ENCODE assay signal across 1 cellular context in the genomic region with DNA sequence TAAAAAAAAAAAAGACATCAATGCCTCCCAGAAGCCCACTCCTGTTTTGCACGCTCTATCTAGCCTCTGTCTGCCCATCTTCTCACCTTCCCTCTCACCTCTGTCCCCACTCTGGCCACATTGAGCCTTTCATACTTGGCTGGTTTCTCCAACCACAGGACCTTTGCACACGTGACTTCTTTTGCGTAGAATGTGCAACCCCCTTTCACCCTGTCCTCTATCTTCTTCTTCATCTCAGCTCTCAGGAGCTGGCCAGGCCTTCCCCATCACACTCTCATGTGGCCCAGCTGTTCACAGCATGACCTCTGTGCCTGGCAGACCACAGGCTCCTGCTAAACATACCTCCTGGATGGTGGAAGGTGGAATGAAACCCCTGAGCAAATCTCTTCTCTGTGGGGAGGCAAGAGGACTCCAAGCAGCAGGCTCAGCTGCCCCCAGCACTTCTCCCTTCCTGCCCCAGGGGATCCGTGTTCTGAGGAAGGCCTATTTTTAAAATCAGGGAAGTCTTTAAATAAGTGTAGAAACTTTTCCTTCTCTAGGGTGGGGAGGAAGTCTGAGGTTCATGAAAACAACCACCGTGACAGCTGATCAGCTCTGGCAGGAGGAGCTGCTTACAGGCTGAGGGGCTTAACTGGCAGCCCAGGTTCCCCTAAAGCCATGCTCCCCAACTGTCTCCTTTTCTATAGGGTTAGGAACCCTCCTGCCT.
TF ChIP-seq lines count a peak whose summit lies in the region.

No MANE protein-coding gene starts in this region.

TF ChIP-seq in GM12878, 131 proteins besides CTCF, POLR2A, EP300 and RAD21 (continued from another document):
- TF ChIP-seq, protein P1, sequence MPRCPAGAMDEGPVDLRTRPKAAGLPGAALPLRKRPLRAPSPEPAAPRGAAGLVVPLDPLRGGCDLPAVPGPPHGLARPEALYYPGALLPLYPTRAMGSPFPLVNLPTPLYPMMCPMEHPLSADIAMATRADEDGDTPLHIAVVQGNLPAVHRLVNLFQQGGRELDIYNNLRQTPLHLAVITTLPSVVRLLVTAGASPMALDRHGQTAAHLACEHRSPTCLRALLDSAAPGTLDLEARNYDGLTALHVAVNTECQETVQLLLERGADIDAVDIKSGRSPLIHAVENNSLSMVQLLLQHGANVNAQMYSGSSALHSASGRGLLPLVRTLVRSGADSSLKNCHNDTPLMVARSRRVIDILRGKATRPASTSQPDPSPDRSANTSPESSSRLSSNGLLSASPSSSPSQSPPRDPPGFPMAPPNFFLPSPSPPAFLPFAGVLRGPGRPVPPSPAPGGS (IDR thresholded peaks at IDR 0.05; ENCODE audit: borderline replicate concordance, insufficient read depth, low read depth, low read length, poor library complexity, severe bottlenecking): peak; percentile 22
- peak; percentile 98 for TF ChIP-seq PAX5 (IDR thresholded peaks at IDR 0.05; ENCODE audit: borderline replicate concordance, low read depth, low read length)
- TF ChIP-seq MEF2B (IDR thresholded peaks at IDR 0.05; ENCODE audit: partially characterized antibody, poor library complexity, severe bottlenecking): peak; percentile 76
- TF ChIP-seq ZNF384 (IDR thresholded peaks at IDR 0.05; ENCODE audit: borderline replicate concordance, low read depth, low read length): peak; percentile 42; the same call in 1 of the 2 replicates
- TF ChIP-seq CEBPB (IDR thresholded peaks at IDR 0.05; ENCODE audit: borderline replicate concordance in 1 of 2, low read depth in 2 of 2, low read length in 2 of 2): 0 out of 4 replicates have a peak, but pooled peaks of 1 of the 2 experiments have one; percentile 22
- peak; percentile 77 for TF ChIP-seq NFIC (IDR thresholded peaks at IDR 0.05; ENCODE audit: low read depth, low read length)
- TF ChIP-seq EED (IDR thresholded peaks at IDR 0.05; ENCODE audit: low read depth): peak; percentile 76; the same call in 1 of the 2 replicates
- peak; percentile 18; the same call in 1 of the 2 replicates for TF ChIP-seq TBL1XR1 (IDR thresholded peaks at IDR 0.05; ENCODE audit: low read depth, low read length)
- TF ChIP-seq FOXM1 (IDR thresholded peaks at IDR 0.05; ENCODE audit: low read depth, low read length): peak; percentile 54; the same call in 1 of the 2 replicates
- peak; percentile 98 for TF ChIP-seq BHLHE40 (IDR thresholded peaks at IDR 0.05; ENCODE audit: borderline replicate concordance in 1 of 2, low read depth in 2 of 2, low read length in 1 of 2)
- TF ChIP-seq BMI1 (IDR thresholded peaks at IDR 0.05; ENCODE audit: borderline replicate concordance): no peak
- no peak for TF ChIP-seq ZSCAN29 (IDR thresholded peaks at IDR 0.05)
- peak; percentile 41; the same call in 1 of the 2 replicates for TF ChIP-seq ZNF217 (IDR thresholded peaks at IDR 0.05)
- TF ChIP-seq, protein P2, sequence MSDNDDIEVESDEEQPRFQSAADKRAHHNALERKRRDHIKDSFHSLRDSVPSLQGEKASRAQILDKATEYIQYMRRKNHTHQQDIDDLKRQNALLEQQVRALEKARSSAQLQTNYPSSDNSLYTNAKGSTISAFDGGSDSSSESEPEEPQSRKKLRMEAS (IDR thresholded peaks at IDR 0.05; ENCODE audit: low read depth, low read length): peak; percentile 42; the same call in 1 of the 2 replicates
- peak; percentile 23; the same call in 1 of the 2 replicates for TF ChIP-seq SMC3 (IDR thresholded peaks at IDR 0.05; ENCODE audit: borderline replicate concordance, low read length)
- peak; percentile 42; the same call in 1 of the 2 replicates for TF ChIP-seq BACH1 (IDR thresholded peaks at IDR 0.05; ENCODE audit: borderline replicate concordance)
- TF ChIP-seq ETV6 (conservative IDR thresholded peaks at IDR 0.05 in 1 of 2, IDR thresholded peaks at IDR 0.05 in 1 of 2; ENCODE audit: borderline replicate concordance in 1 of 2, low read depth in 1 of 2): 0 out of 4 replicates have a peak, but pooled peaks of 1 of the 2 experiments have one; percentile 6
- no peak for TF ChIP-seq ZNF274 (IDR thresholded peaks at IDR 0.05; ENCODE audit: insufficient read depth, insufficient read length)
- no peak for TF ChIP-seq ZBED1 (IDR thresholded peaks at IDR 0.05; ENCODE audit: borderline replicate concordance)
- TF ChIP-seq ATF7 (IDR thresholded peaks at IDR 0.05; ENCODE audit: low read depth): peak; percentile 75
- peak; percentile 90 for TF ChIP-seq SMARCA5 (IDR thresholded peaks at IDR 0.05)
- TF ChIP-seq, protein P3, sequence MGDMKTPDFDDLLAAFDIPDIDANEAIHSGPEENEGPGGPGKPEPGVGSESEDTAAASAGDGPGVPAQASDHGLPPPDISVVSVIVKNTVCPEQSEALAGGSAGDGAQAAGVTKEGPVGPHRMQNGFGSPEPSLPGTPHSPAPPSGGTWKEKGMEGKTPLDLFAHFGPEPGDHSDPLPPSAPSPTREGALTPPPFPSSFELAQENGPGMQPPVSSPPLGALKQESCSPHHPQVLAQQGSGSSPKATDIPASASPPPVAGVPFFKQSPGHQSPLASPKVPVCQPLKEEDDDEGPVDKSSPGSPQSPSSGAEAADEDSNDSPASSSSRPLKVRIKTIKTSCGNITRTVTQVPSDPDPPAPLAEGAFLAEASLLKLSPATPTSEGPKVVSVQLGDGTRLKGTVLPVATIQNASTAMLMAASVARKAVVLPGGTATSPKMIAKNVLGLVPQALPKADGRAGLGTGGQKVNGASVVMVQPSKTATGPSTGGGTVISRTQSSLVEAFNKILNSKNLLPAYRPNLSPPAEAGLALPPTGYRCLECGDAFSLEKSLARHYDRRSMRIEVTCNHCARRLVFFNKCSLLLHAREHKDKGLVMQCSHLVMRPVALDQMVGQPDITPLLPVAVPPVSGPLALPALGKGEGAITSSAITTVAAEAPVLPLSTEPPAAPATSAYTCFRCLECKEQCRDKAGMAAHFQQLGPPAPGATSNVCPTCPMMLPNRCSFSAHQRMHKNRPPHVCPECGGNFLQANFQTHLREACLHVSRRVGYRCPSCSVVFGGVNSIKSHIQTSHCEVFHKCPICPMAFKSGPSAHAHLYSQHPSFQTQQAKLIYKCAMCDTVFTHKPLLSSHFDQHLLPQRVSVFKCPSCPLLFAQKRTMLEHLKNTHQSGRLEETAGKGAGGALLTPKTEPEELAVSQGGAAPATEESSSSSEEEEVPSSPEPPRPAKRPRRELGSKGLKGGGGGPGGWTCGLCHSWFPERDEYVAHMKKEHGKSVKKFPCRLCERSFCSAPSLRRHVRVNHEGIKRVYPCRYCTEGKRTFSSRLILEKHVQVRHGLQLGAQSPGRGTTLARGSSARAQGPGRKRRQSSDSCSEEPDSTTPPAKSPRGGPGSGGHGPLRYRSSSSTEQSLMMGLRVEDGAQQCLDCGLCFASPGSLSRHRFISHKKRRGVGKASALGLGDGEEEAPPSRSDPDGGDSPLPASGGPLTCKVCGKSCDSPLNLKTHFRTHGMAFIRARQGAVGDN (IDR thresholded peaks at IDR 0.05): peak; percentile 93
- no peak for TF ChIP-seq NR2C2 (IDR thresholded peaks at IDR 0.05; ENCODE audit: borderline replicate concordance, control insufficient read depth, insufficient read length, low read depth)
- TF ChIP-seq RCOR1 (conservative IDR thresholded peaks at IDR 0.05; ENCODE audit: low read depth, low read length): no peak
- TF ChIP-seq, protein P4, sequence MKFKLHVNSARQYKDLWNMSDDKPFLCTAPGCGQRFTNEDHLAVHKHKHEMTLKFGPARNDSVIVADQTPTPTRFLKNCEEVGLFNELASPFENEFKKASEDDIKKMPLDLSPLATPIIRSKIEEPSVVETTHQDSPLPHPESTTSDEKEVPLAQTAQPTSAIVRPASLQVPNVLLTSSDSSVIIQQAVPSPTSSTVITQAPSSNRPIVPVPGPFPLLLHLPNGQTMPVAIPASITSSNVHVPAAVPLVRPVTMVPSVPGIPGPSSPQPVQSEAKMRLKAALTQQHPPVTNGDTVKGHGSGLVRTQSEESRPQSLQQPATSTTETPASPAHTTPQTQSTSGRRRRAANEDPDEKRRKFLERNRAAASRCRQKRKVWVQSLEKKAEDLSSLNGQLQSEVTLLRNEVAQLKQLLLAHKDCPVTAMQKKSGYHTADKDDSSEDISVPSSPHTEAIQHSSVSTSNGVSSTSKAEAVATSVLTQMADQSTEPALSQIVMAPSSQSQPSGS (IDR thresholded peaks at IDR 0.05; ENCODE audit: low read length): peak; percentile 78; the same call in 1 of the 2 replicates
- TF ChIP-seq, protein P5, sequence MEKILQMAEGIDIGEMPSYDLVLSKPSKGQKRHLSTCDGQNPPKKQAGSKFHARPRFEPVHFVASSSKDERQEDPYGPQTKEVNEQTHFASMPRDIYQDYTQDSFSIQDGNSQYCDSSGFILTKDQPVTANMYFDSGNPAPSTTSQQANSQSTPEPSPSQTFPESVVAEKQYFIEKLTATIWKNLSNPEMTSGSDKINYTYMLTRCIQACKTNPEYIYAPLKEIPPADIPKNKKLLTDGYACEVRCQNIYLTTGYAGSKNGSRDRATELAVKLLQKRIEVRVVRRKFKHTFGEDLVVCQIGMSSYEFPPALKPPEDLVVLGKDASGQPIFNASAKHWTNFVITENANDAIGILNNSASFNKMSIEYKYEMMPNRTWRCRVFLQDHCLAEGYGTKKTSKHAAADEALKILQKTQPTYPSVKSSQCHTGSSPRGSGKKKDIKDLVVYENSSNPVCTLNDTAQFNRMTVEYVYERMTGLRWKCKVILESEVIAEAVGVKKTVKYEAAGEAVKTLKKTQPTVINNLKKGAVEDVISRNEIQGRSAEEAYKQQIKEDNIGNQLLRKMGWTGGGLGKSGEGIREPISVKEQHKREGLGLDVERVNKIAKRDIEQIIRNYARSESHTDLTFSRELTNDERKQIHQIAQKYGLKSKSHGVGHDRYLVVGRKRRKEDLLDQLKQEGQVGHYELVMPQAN (conservative IDR thresholded peaks at IDR 0.05): peak; percentile 18; the same call in 1 of the 2 replicates
- peak; percentile 65; the same call in 1 of the 2 replicates for TF ChIP-seq TCF12 (IDR thresholded peaks at IDR 0.05; ENCODE audit: low read depth, low read length)
- TF ChIP-seq HDGF (IDR thresholded peaks at IDR 0.05): peak; percentile 73
- peak; percentile 88 for TF ChIP-seq GATAD2B (conservative IDR thresholded peaks at IDR 0.05; ENCODE audit: low read depth)
- peak; percentile 98 for TF ChIP-seq NBN (IDR thresholded peaks at IDR 0.05)
- peak; percentile 97 for TF ChIP-seq RAD51 (IDR thresholded peaks at IDR 0.05)
- TF ChIP-seq, protein P6, sequence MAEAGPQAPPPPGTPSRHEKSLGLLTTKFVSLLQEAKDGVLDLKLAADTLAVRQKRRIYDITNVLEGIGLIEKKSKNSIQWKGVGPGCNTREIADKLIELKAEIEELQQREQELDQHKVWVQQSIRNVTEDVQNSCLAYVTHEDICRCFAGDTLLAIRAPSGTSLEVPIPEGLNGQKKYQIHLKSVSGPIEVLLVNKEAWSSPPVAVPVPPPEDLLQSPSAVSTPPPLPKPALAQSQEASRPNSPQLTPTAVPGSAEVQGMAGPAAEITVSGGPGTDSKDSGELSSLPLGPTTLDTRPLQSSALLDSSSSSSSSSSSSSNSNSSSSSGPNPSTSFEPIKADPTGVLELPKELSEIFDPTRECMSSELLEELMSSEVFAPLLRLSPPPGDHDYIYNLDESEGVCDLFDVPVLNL (IDR thresholded peaks at IDR 0.05; ENCODE audit: low read depth, low read length): no peak
- TF ChIP-seq, protein P7, sequence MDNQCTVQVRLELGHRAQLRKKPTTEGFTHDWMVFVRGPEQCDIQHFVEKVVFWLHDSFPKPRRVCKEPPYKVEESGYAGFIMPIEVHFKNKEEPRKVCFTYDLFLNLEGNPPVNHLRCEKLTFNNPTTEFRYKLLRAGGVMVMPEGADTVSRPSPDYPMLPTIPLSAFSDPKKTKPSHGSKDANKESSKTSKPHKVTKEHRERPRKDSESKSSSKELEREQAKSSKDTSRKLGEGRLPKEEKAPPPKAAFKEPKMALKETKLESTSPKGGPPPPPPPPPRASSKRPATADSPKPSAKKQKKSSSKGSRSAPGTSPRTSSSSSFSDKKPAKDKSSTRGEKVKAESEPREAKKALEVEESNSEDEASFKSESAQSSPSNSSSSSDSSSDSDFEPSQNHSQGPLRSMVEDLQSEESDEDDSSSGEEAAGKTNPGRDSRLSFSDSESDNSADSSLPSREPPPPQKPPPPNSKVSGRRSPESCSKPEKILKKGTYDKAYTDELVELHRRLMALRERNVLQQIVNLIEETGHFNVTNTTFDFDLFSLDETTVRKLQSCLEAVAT (IDR thresholded peaks at IDR 0.05): peak; percentile 88
- TF ChIP-seq TCF7 (IDR thresholded peaks at IDR 0.05; ENCODE audit: borderline replicate concordance): no peak
- 0 out of 2 replicates have a peak, but pooled peaks have one; percentile 12 for TF ChIP-seq JUND (IDR thresholded peaks at IDR 0.05; ENCODE audit: low read depth, low read length)
- TF ChIP-seq, protein P8, sequence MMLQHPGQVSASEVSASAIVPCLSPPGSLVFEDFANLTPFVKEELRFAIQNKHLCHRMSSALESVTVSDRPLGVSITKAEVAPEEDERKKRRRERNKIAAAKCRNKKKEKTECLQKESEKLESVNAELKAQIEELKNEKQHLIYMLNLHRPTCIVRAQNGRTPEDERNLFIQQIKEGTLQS (IDR thresholded peaks at IDR 0.05; ENCODE audit: borderline replicate concordance, extremely low read depth, low read depth, low read length): peak; percentile 15; the same call in 1 of the 2 replicates
- TF ChIP-seq RUNX3 (IDR thresholded peaks at IDR 0.05; ENCODE audit: low read length): peak; percentile 91
- TF ChIP-seq HDAC2 (IDR thresholded peaks at IDR 0.05): no peak
- TF ChIP-seq, protein P9, sequence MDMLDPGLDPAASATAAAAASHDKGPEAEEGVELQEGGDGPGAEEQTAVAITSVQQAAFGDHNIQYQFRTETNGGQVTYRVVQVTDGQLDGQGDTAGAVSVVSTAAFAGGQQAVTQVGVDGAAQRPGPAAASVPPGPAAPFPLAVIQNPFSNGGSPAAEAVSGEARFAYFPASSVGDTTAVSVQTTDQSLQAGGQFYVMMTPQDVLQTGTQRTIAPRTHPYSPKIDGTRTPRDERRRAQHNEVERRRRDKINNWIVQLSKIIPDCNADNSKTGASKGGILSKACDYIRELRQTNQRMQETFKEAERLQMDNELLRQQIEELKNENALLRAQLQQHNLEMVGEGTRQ (IDR thresholded peaks at IDR 0.05; ENCODE audit: borderline replicate concordance, low read depth, low read length): peak; percentile 81
